ENCODE assay signal across 1 cellular context in genomic region chr19:45137179-45137761, GRCh38.
TF ChIP-seq lines count a peak whose summit lies in the region.

No MANE protein-coding gene starts in this region.

TF ChIP-seq in GM12878, 131 proteins besides CTCF, POLR2A, EP300 and RAD21 (continues in another document):
- no peak for TF ChIP-seq RELA (IDR thresholded peaks at IDR 0.05; ENCODE audit: borderline replicate concordance, partially characterized antibody)
- TF ChIP-seq BHLHE40 (IDR thresholded peaks at IDR 0.05; ENCODE audit: borderline replicate concordance in 1 of 2, low read depth in 2 of 2, low read length in 1 of 2) = peak; percentile 73 to 76; a peak in 2 of 4 replicates
- peak; percentile 63 to 98 for TF ChIP-seq SRF (IDR thresholded peaks at IDR 0.05; ENCODE audit: low read depth in 2 of 2, low read length in 2 of 2)
- no peak for TF ChIP-seq KDM1A (IDR thresholded peaks at IDR 0.05; ENCODE audit: borderline replicate concordance)
- TF ChIP-seq FOXK2 (IDR thresholded peaks at IDR 0.05) = no peak
- TF ChIP-seq NR2C2 (IDR thresholded peaks at IDR 0.05; ENCODE audit: borderline replicate concordance, control insufficient read depth, insufficient read length, low read depth) = no peak
- no peak for TF ChIP-seq HCFC1 (IDR thresholded peaks at IDR 0.05; ENCODE audit: low read length)
- TF ChIP-seq SIX5 (IDR thresholded peaks at IDR 0.05; ENCODE audit: low read depth, low read length, severe bottlenecking) = no peak
- no peak for TF ChIP-seq STAT3 (IDR thresholded peaks at IDR 0.05; ENCODE audit: low read depth, low read length)
- no peak for TF ChIP-seq NRF1 (conservative IDR thresholded peaks at IDR 0.05; ENCODE audit: low read depth, low read length)
- no peak for TF ChIP-seq CUX1 (IDR thresholded peaks at IDR 0.05; ENCODE audit: insufficient replicate concordance, low read depth, low read length)
- no peak for TF ChIP-seq FOS (IDR thresholded peaks at IDR 0.05; ENCODE audit: borderline replicate concordance, extremely low read depth, insufficient read length)
- no peak for TF ChIP-seq CHD1 (IDR thresholded peaks at IDR 0.05; ENCODE audit: low read depth, low read length)
- no peak for TF ChIP-seq SUPT20H (IDR thresholded peaks at IDR 0.05; ENCODE audit: borderline replicate concordance, control insufficient read depth, low read depth, low read length)
- no peak for TF ChIP-seq SMARCA5 (IDR thresholded peaks at IDR 0.05)
- no peak for TF ChIP-seq ZBTB33 (IDR thresholded peaks at IDR 0.05)
- TF ChIP-seq BCL3 (IDR thresholded peaks at IDR 0.05; ENCODE audit: borderline replicate concordance, insufficient read depth, low read depth, low read length, poor library complexity, severe bottlenecking) = no peak
- TF ChIP-seq KAT2A (conservative IDR thresholded peaks at IDR 0.05; ENCODE audit: control insufficient read depth, low read depth, low read length) = no peak
- peak; percentile 61; the same call in 1 of the 2 replicates for TF ChIP-seq MAX (IDR thresholded peaks at IDR 0.05; ENCODE audit: low read depth, low read length)
- peak; percentile 58; the same call in 2 of the 3 replicates for TF ChIP-seq POU2F2 (IDR thresholded peaks at IDR 0.05; ENCODE audit: borderline replicate concordance, low read depth, low read length)
- TF ChIP-seq NFIC (IDR thresholded peaks at IDR 0.05; ENCODE audit: low read depth, low read length) = peak; percentile 64; the same call in 1 of the 2 replicates
- TF ChIP-seq GABPA (IDR thresholded peaks at IDR 0.05; ENCODE audit: low read depth) = no peak
- TF ChIP-seq CEBPB (IDR thresholded peaks at IDR 0.05; ENCODE audit: borderline replicate concordance in 1 of 2, low read depth in 2 of 2, low read length in 2 of 2) = no peak
- TF ChIP-seq ETV6 (conservative IDR thresholded peaks at IDR 0.05 in 1 of 2, IDR thresholded peaks at IDR 0.05 in 1 of 2; ENCODE audit: borderline replicate concordance in 1 of 2, low read depth in 1 of 2) = no peak
- TF ChIP-seq PAX5 (IDR thresholded peaks at IDR 0.05; ENCODE audit: borderline replicate concordance, low read depth, low read length) = peak; percentile 69; the same call in 1 of the 2 replicates
- no peak for TF ChIP-seq NR2C1 (IDR thresholded peaks at IDR 0.05)
- no peak for TF ChIP-seq CBX5 (IDR thresholded peaks at IDR 0.05; ENCODE audit: low read depth)
- TF ChIP-seq IKZF2 (IDR thresholded peaks at IDR 0.05) = peak; percentile 95 to 96
- no peak for TF ChIP-seq CBX3 (IDR thresholded peaks at IDR 0.05; ENCODE audit: borderline replicate concordance, low read depth)
- no peak for TF ChIP-seq RFX5 (IDR thresholded peaks at IDR 0.05; ENCODE audit: low read depth, low read length)
- TF ChIP-seq SUZ12 (IDR thresholded peaks at IDR 0.05; ENCODE audit: unreplicated experiment) = no peak
- TF ChIP-seq TCF7 (IDR thresholded peaks at IDR 0.05; ENCODE audit: borderline replicate concordance) = no peak
- TF ChIP-seq SKIL (IDR thresholded peaks at IDR 0.05; ENCODE audit: low read depth, poor library complexity, severe bottlenecking) = peak; percentile 72
- peak; percentile 82 for TF ChIP-seq EED (IDR thresholded peaks at IDR 0.05; ENCODE audit: low read depth)
- TF ChIP-seq WRNIP1 (IDR thresholded peaks at IDR 0.05; ENCODE audit: borderline replicate concordance, low read depth, low read length) = no peak
- TF ChIP-seq ELK1 (IDR thresholded peaks at IDR 0.05; ENCODE audit: low read depth, low read length) = no peak
- no peak for TF ChIP-seq ZSCAN29 (IDR thresholded peaks at IDR 0.05)
- no peak for TF ChIP-seq PML (IDR thresholded peaks at IDR 0.05; ENCODE audit: low read length)
- peak; percentile 58; the same call in 1 of the 2 replicates for TF ChIP-seq IRF4 (IDR thresholded peaks at IDR 0.05; ENCODE audit: low read depth, low read length)
- peak; percentile 46; the same call in 1 of the 2 replicates for TF ChIP-seq TCF3 (IDR thresholded peaks at IDR 0.05; ENCODE audit: borderline replicate concordance, insufficient read depth, low read depth, low read length)
- TF ChIP-seq DPF2 (IDR thresholded peaks at IDR 0.05) = peak; percentile 74
- no peak for TF ChIP-seq JUNB (IDR thresholded peaks at IDR 0.05)
- TF ChIP-seq ESRRA (IDR thresholded peaks at IDR 0.05; ENCODE audit: low read length) = no peak
- TF ChIP-seq RAD51 (IDR thresholded peaks at IDR 0.05) = no peak
- TF ChIP-seq SMAD5 (IDR thresholded peaks at IDR 0.05; ENCODE audit: low read depth) = no peak
- TF ChIP-seq PKNOX1 (IDR thresholded peaks at IDR 0.05) = no peak
- no peak for TF ChIP-seq PRDM15 (CRISPR knock-in tag; IDR thresholded peaks at IDR 0.05)
- TF ChIP-seq ASH2L (IDR thresholded peaks at IDR 0.05; ENCODE audit: borderline replicate concordance, low read depth) = no peak
- TF ChIP-seq RCOR1 (conservative IDR thresholded peaks at IDR 0.05; ENCODE audit: low read depth, low read length) = 0 out of 2 replicates have a peak, but pooled peaks have one; percentile 53
- TF ChIP-seq SP1 (IDR thresholded peaks at IDR 0.05; ENCODE audit: low read depth, low read length) = peak; percentile 32
- no peak for TF ChIP-seq STAT1 (conservative IDR thresholded peaks at IDR 0.05)
